28 cellular contexts compared by ENCODE assay signal in the genomic region with DNA sequence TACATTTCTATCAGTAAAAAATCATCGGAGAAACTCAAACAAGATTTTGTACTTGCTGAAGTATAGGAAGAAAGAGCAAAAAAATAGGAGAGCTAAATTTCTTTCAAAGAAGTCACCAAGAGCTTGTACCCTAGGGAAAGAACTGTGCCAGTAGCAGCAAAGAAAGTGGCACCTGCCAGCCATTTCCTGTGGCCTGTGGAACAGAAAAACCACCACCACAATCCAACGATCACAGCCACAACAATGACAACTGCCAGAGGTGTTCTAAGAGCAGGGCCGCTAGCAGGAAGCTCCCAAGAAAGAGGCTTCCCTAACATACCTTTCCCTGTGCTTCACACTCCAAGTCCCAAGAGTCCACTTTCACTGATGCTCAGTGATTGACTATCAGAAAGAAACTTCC.
"Had no signal": no experiment of that assay in that cellular context is flagged by ENCODE, and none has a peak within 500 bp of the region (broad histone marks: within the 10 kb centered on the region; RNA-seq: fewer than 3 reads in every experiment).

No MANE protein-coding gene starts in this region.

- DNase-seq: activated B cell treated with CpG ODN at 0.5 μM for 24 hours; activated CD4-positive, alpha-beta T cell treated with anti-CD3 and anti-CD28 coated beads, Interleukin-2, amount 50 U/mL, for 1 hour; activated naive CD4-positive, alpha-beta T cell treated with Interleukin-2 at 50 U/mL for 16 hours; activated naive CD8-positive, alpha-beta T cell treated with anti-CD3 and anti-CD28 coated beads, Interleukin-2, amount 10 ng/mL, durations not matched to agents 7 days and 5 days; activated T-cell treated with anti-CD3 and anti-CD28 coated beads for 4 hours; activated T-cell treated with anti-CD3 and anti-CD28 coated beads, Interleukin-2, amount 50 U/mL, for 72 hours; brain microvascular endothelial cell; cortex of kidney; head of caudate nucleus; hypothalamus; kidney glomerular epithelial cell; left lung; lower lobe of right lung; mesenchymal stem cell; natural killer cell; occipital lobe; psoas muscle; stimulated activated CD4-positive, alpha-beta T cell treated with anti-CD3 and anti-CD28 coated beads, Interleukin-15, amount 100 ng/mL, for 24 hours; stimulated activated CD4-positive, alpha-beta T cell treated with anti-CD3 and anti-CD28 coated beads, Interleukin-2, amount 100 ng/mL, for 24 hours; stimulated activated naive B cell treated with anti-CD40 and anti-IgM and Interleukin-4, amounts not matched to agents 10 μg/mL and 1 μg/mL and 100 μg/mL, for 72 hours; stomach; T-helper 17 cell; T1000; tibial artery; upper lobe of right lung had no signal

- H3K4me1 Mint-ChIP-seq: activated B cell treated with CpG ODN at 0.5 μM for 24 hours; stimulated activated naive B cell treated with anti-CD40 and anti-IgM and Interleukin-4, amounts not matched to agents 10 μg/mL and 1 μg/mL and 100 μg/mL, for 72 hours; T-helper 17 cell had no signal

- H3K9me3 Mint-ChIP-seq: activated B cell treated with CpG ODN at 0.5 μM for 24 hours; activated naive CD8-positive, alpha-beta T cell treated with anti-CD3 and anti-CD28 coated beads, Interleukin-2, amount 10 ng/mL, durations not matched to agents 7 days and 5 days; activated T-cell treated with anti-CD3 and anti-CD28 coated beads, Interleukin-2, amount 50 U/mL, for 72 hours; natural killer cell; neural progenitor cell; stimulated activated naive B cell treated with anti-CD40 and anti-IgM and Interleukin-4, amounts not matched to agents 10 μg/mL and 1 μg/mL and 100 μg/mL, for 72 hours had no signal

- ATAC-seq: activated T-cell treated with anti-CD3 and anti-CD28 coated beads, Interleukin-2, amount 50 U/mL, for 72 hours; left lung; lower lobe of right lung; natural killer cell; psoas muscle; stimulated activated naive B cell treated with anti-CD40 and anti-IgM and Interleukin-4, amounts not matched to agents 10 μg/mL and 1 μg/mL and 100 μg/mL, for 72 hours; T-helper 17 cell; upper lobe of right lung had no signal

- H3K4me3 ChIP-seq: ascending aorta, left lung, lower lobe of right lung, neural progenitor cell, psoas muscle, stomach, tibial artery, upper lobe of right lung had no signal

- H3K4me3 Mint-ChIP-seq: activated B cell treated with CpG ODN at 0.5 μM for 24 hours; activated naive CD8-positive, alpha-beta T cell treated with anti-CD3 and anti-CD28 coated beads, Interleukin-2, amount 10 ng/mL, durations not matched to agents 7 days and 5 days; activated T-cell treated with anti-CD3 and anti-CD28 coated beads, Interleukin-2, amount 50 U/mL, for 72 hours; natural killer cell; neural progenitor cell; stimulated activated naive B cell treated with anti-CD40 and anti-IgM and Interleukin-4, amounts not matched to agents 10 μg/mL and 1 μg/mL and 100 μg/mL, for 72 hours; T-helper 17 cell had no signal

- H3K36me3 Mint-ChIP-seq: activated naive CD8-positive, alpha-beta T cell treated with anti-CD3 and anti-CD28 coated beads, Interleukin-2, amount 10 ng/mL, durations not matched to agents 7 days and 5 days; natural killer cell; neural progenitor cell; stimulated activated naive B cell treated with anti-CD40 and anti-IgM and Interleukin-4, amounts not matched to agents 10 μg/mL and 1 μg/mL and 100 μg/mL, for 72 hours had no signal

- FAIRE-seq: endothelial cell of umbilical vein had no signal

- H3K27ac Mint-ChIP-seq: activated B cell treated with CpG ODN at 0.5 μM for 24 hours; activated naive CD8-positive, alpha-beta T cell treated with anti-CD3 and anti-CD28 coated beads, Interleukin-2, amount 10 ng/mL, durations not matched to agents 7 days and 5 days; activated T-cell treated with anti-CD3 and anti-CD28 coated beads, Interleukin-2, amount 50 U/mL, for 72 hours; natural killer cell; neural progenitor cell; stimulated activated naive B cell treated with anti-CD40 and anti-IgM and Interleukin-4, amounts not matched to agents 10 μg/mL and 1 μg/mL and 100 μg/mL, for 72 hours; T-helper 17 cell had no signal

- H3K27me3 Mint-ChIP-seq: T-helper 17 cell had no signal
